In genomic region chr7:1624999-1625927, GRCh38 we compare ENCODE assay signal across 30 cellular contexts. TPM values are rescaled to one million over a fixed set of nuclear protein-coding genes. Genes with fewer than 3 reads are reported as not detected.
"Had no signal": no experiment of that assay in that cellular context is flagged by ENCODE, and none has a peak within 500 bp of the region (broad histone marks: within the 10 kb centered on the region; RNA-seq: fewer than 3 reads in every experiment).

No MANE protein-coding gene starts in this region.

- H3K36me3 Mint-ChIP-seq: activated CD4-positive, alpha-beta memory T cell treated with anti-CD3 and anti-CD28 coated beads for 36 hours; activated naive CD4-positive, alpha-beta T cell treated with anti-CD3 and anti-CD28 coated beads, Interleukin-2, amount 10 ng/mL, durations not matched to agents 7 days and 5 days; activated naive CD8-positive, alpha-beta T cell treated with anti-CD3 and anti-CD28 coated beads for 36 hours; T-cell had no signal

- H3K27ac ChIP-seq: brain microvascular endothelial cell, cardiac muscle cell, RWPE1, SJCRH30 had no signal

- H3K36me3 ChIP-seq: brain microvascular endothelial cell, cardiac muscle cell, MG63, SJCRH30 had no signal

- H3K9me3 ChIP-seq: MG63, SJCRH30 had no signal

- ATAC-seq: activated T-helper 17 cell treated with anti-CD3 and anti-CD28 coated beads, Interleukin-2, amount 50 U/mL, for 72 hours; T-cell had no signal

- H3K27ac Mint-ChIP-seq: activated CD4-positive, alpha-beta memory T cell treated with anti-CD3 and anti-CD28 coated beads for 36 hours; activated CD4-positive, alpha-beta T cell treated with anti-CD3 and anti-CD28 coated beads, Interleukin-2, amount 10 ng/mL, durations not matched to agents 7 days and 5 days; activated naive CD4-positive, alpha-beta T cell treated with anti-CD3 and anti-CD28 coated beads, Interleukin-2, amount 10 ng/mL, durations not matched to agents 7 days and 5 days; activated naive CD8-positive, alpha-beta T cell treated with anti-CD3 and anti-CD28 coated beads for 36 hours; activated T-helper 17 cell treated with anti-CD3 and anti-CD28 coated beads, Interleukin-2, amount 50 U/mL, for 72 hours; T-cell had no signal

- H3K4me3 ChIP-seq: cardiac muscle cell, MG63, SJCRH30 had no signal

- H3K4me1 Mint-ChIP-seq: activated CD4-positive, alpha-beta T cell treated with anti-CD3 and anti-CD28 coated beads, Interleukin-2, amount 10 ng/mL, durations not matched to agents 7 days and 5 days; activated naive CD4-positive, alpha-beta T cell treated with anti-CD3 and anti-CD28 coated beads, Interleukin-2, amount 10 ng/mL, durations not matched to agents 7 days and 5 days; activated naive CD8-positive, alpha-beta T cell treated with anti-CD3 and anti-CD28 coated beads for 36 hours; activated T-helper 17 cell treated with anti-CD3 and anti-CD28 coated beads, Interleukin-2, amount 50 U/mL, for 72 hours; T-cell had no signal

- H3K4me1 ChIP-seq: SJCRH30 had no signal

- DNase-seq: activated CD4-positive, alpha-beta memory T cell treated with anti-CD3 and anti-CD28 coated beads for 36 hours; activated CD4-positive, alpha-beta T cell treated with anti-CD3 and anti-CD28 coated beads, Interleukin-2, amount 10 ng/mL, durations not matched to agents 7 days and 5 days; activated CD4-positive, CD25-positive, alpha-beta regulatory T cell; activated gamma-delta T cell treated with Interleukin-2 at 50 U/mL for 16 hours; activated naive CD4-positive, alpha-beta T cell treated with anti-CD3 and anti-CD28 coated beads, Interleukin-2, amount 10 ng/mL, durations not matched to agents 7 days and 5 days; activated naive CD8-positive, alpha-beta T cell treated with anti-CD3 and anti-CD28 coated beads for 36 hours; activated T-cell treated with anti-CD3 and anti-CD28 coated beads for 4 hours; activated T-cell treated with anti-CD3 and anti-CD28 coated beads, Interleukin-2, amount 50 U/mL, for 48 hours; brain microvascular endothelial cell; MG63; MV-4-11; NCI-H1092 treated with DMSO at 0.1 percent for 48 hours; NCI-H1417 treated with DMSO at 0.1 percent for 48 hours; NCI-H1694; NCI-H2029; NCI-H2107; NCI-H2171 treated with DMSO at 0.1 percent for 48 hours; NCI-H226; NCI-H526; NCI-H82; Right ventricle myocardium superior; SJCRH30; T-cell; T-helper 2 cell; T1000 had no signal

- H3K9me3 Mint-ChIP-seq: activated T-helper 17 cell treated with anti-CD3 and anti-CD28 coated beads, Interleukin-2, amount 50 U/mL, for 72 hours had no signal

- H3K4me3 Mint-ChIP-seq: activated CD4-positive, alpha-beta memory T cell treated with anti-CD3 and anti-CD28 coated beads for 36 hours; activated CD4-positive, alpha-beta T cell treated with anti-CD3 and anti-CD28 coated beads, Interleukin-2, amount 10 ng/mL, durations not matched to agents 7 days and 5 days; activated naive CD4-positive, alpha-beta T cell treated with anti-CD3 and anti-CD28 coated beads, Interleukin-2, amount 10 ng/mL, durations not matched to agents 7 days and 5 days; activated naive CD8-positive, alpha-beta T cell treated with anti-CD3 and anti-CD28 coated beads for 36 hours; activated T-helper 17 cell treated with anti-CD3 and anti-CD28 coated beads, Interleukin-2, amount 50 U/mL, for 72 hours; T-cell had no signal

- FAIRE-seq: TTC549 had no signal

- H3K27me3 ChIP-seq: brain microvascular endothelial cell, cardiac muscle cell, MG63, SJCRH30 had no signal

- H3K27me3 Mint-ChIP-seq: activated CD4-positive, alpha-beta T cell treated with anti-CD3 and anti-CD28 coated beads, Interleukin-2, amount 10 ng/mL, durations not matched to agents 7 days and 5 days; activated naive CD8-positive, alpha-beta T cell treated with anti-CD3 and anti-CD28 coated beads for 36 hours; activated T-helper 17 cell treated with anti-CD3 and anti-CD28 coated beads, Interleukin-2, amount 50 U/mL, for 72 hours; T-cell had no signal

RNA-seq across cellular contexts. Expression of gene ELFN1, which starts 44.8 kb away (rescaled TPM):
- total RNA-seq: OCI-LY7 had no signal
